Comparison of ENCODE assay signal across 30 cellular contexts in genomic region chr20:51369503-51369902, GRCh38.
"Had no signal": no experiment of that assay in that cellular context is flagged by ENCODE, and none has a peak within 500 bp of the region (broad histone marks: within the 10 kb centered on the region; RNA-seq: fewer than 3 reads in every experiment).

No MANE protein-coding gene starts in this region.

- H3K4me3 ChIP-seq: adrenal gland, ascending aorta, body of pancreas, breast epithelium had no signal

- H3K27ac ChIP-seq: adrenal gland, ascending aorta, body of pancreas, breast epithelium, VCaP had no signal

- H3K4me1 ChIP-seq: adrenal gland, breast epithelium had no signal

- DNase-seq: activated B cell treated with CpG ODN at 0.5 μM for 24 hours; activated CD4-positive, alpha-beta memory T cell treated with anti-CD3 and anti-CD28 coated beads for 36 hours; activated CD4-positive, alpha-beta T cell treated with anti-CD3 and anti-CD28 coated beads for 4 hours; activated CD4-positive, alpha-beta T cell treated with anti-CD3 and anti-CD28 coated beads, Interleukin-2, amount 10 ng/mL, durations not matched to agents 24 days and 14 days; activated CD4-positive, alpha-beta T cell treated with anti-CD3 and anti-CD28 coated beads, Interleukin-2, amount 50 U/mL, for 1 hour; activated CD4-positive, alpha-beta T cell treated with anti-CD3 and anti-CD28 coated beads, Interleukin-2, amount 50 U/mL, for 4 hours; activated CD4-positive, CD25-positive, alpha-beta regulatory T cell treated with anti-CD3 and anti-CD28 coated beads, Interleukin-2, amount 50 U/mL, for 72 hours; activated CD8-positive, alpha-beta memory T cell treated with anti-CD3 and anti-CD28 coated beads, Interleukin-2, amount 50 U/mL, for 4 hours; activated CD8-positive, alpha-beta T cell treated with anti-CD3 and anti-CD28 coated beads for 36 hours; activated effector memory CD4-positive, alpha-beta T cell treated with anti-CD3 and anti-CD28 coated beads, Interleukin-2, amount 50 U/mL, for 16 hours; activated gamma-delta T cell treated with Interleukin-2 at 50 U/mL for 16 hours; activated naive CD4-positive, alpha-beta T cell; activated naive CD4-positive, alpha-beta T cell treated with anti-CD3 and anti-CD28 coated beads for 36 hours; activated naive CD4-positive, alpha-beta T cell treated with anti-CD3 and anti-CD28 coated beads, Interleukin-2, amount 50 U/mL, for 16 hours; activated naive CD8-positive, alpha-beta T cell treated with anti-CD3 and anti-CD28 coated beads for 36 hours; activated T-cell treated with anti-CD3 and anti-CD28 coated beads for 4 hours; activated T-cell treated with anti-CD3 and anti-CD28 coated beads, Interleukin-2, amount 50 U/mL, for 1 hour; activated T-cell treated with anti-CD3 and anti-CD28 coated beads, Interleukin-2, amount 50 U/mL, for 4 hours; adrenal gland; amniotic stem cell; body of pancreas; brain microvascular endothelial cell; central memory CD4-positive, alpha-beta T cell; T-cell; T-helper 17 cell; T-helper 9 cell had no signal

- H3K36me3 ChIP-seq: adrenal gland, ascending aorta, brain microvascular endothelial cell, breast epithelium had no signal

- FAIRE-seq: TTC549 had no signal

- H3K9me3 ChIP-seq: adrenal gland, ascending aorta, body of pancreas, breast epithelium had no signal

- H3K27me3 ChIP-seq: adrenal gland, ascending aorta, body of pancreas, brain microvascular endothelial cell, breast epithelium had no signal

- ATAC-seq: activated CD8-positive, alpha-beta T cell treated with anti-CD3 and anti-CD28 coated beads for 36 hours; activated T-cell treated with anti-CD3 and anti-CD28 coated beads, Interleukin-2, amount 50 U/mL, for 4 hours; body of pancreas; T-cell; T-helper 17 cell had no signal
